Comparison of ENCODE assay signal across 13 cellular contexts in the genomic region with DNA sequence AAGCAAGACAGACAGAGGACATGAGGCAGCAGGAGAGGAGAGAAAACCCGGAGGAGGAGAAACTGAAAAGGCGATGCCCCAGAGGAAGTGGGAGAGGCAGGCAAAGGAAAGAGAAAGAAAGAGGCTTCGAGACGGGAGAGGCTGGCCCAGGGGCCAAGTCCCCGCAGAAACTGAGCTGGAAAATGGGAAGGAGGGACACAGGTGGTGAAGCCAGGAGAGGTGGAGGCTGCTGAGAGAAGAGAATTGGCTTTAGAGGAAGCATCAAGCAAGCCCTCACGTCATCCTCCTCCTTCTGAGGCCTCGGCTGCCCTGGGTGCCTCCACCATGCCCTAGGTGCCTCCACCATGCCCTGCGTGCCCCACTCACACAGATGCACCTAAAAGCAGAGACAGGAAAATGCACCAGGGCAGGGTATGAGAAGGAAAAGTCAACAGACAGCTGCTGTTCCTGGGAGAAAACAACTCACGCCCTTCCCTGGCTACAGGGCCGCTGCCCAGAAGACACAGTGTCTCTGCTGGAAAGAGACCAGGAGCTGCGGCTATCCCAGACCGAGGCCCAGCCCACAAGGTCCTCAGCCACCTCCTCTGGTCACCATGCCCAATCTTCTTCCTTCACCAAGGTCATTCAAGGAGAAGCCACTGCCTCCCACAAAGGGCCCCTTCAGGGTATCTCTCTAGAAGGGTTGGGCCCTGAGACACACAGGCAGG. TPM values are rescaled to one million over a fixed set of nuclear protein-coding genes. Genes with fewer than 3 reads are reported as not detected.
A peak's percentile ranks its signal among the peaks of the same experiment; 100 is the strongest.
DNase-seq lines count a peak whose midpoint lies in the region; ATAC-seq and TF ChIP-seq lines count a peak whose summit lies in the region.
"Had no signal": no experiment of that assay in that cellular context is flagged by ENCODE, and none has a peak within 500 bp of the region (broad histone marks: within the 10 kb centered on the region; RNA-seq: fewer than 3 reads in every experiment).

No MANE protein-coding gene starts in this region.

- H3K4me2 ChIP-seq in BLaER1 treated with 17β-estradiol and CSF1 and Interleukin-3, amounts not matched to agents 10 nM and 100 nM: peak overlapping the region; percentile 52 to 82 (median 64)
- H3K4me2 ChIP-seq: smooth muscle cell had no signal

- no peaks in the 10 kb centered on the region for H3K36me3 ChIP-seq in BLaER1 treated with 17β-estradiol and CSF1 and Interleukin-3, amounts not matched to agents 10 nM and 100 nM

- H3K27ac Mint-ChIP-seq in progenitor cell of endocrine pancreas: peak overlapping the region; percentile 26
- H3K27ac Mint-ChIP-seq in activated T-cell treated with anti-CD3 and anti-CD28 coated beads, Interleukin-2, amount 50 U/mL, for 72 hours: no peak overlapping the region
- H3K27ac Mint-ChIP-seq: activated naive CD4-positive, alpha-beta T cell treated with anti-CD3 and anti-CD28 coated beads for 36 hours had no signal

- H3K4me1 Mint-ChIP-seq in progenitor cell of endocrine pancreas (ENCODE audit: low read depth): peaks cover 4% of the 10 kb centered on the region
- peaks cover 5% of the 10 kb centered on the region for H3K4me1 Mint-ChIP-seq in activated T-cell treated with anti-CD3 and anti-CD28 coated beads, Interleukin-2, amount 50 U/mL, for 72 hours (ENCODE audit: low read depth)

- H3K9me3 Mint-ChIP-seq in progenitor cell of endocrine pancreas (ENCODE audit: low read depth): no peaks in the 10 kb centered on the region
- H3K9me3 Mint-ChIP-seq in activated T-cell treated with anti-CD3 and anti-CD28 coated beads, Interleukin-2, amount 50 U/mL, for 72 hours: no peaks in the 10 kb centered on the region
- H3K9me3 Mint-ChIP-seq: activated naive CD4-positive, alpha-beta T cell treated with anti-CD3 and anti-CD28 coated beads for 36 hours had no signal

- H3K27ac ChIP-seq in BLaER1 treated with 17β-estradiol and CSF1 and Interleukin-3, amounts not matched to agents 10 nM and 100 nM: no peak overlapping the region
- H3K27ac ChIP-seq in angular gyrus (ENCODE audit: low read depth, low read length): peak overlapping the region; percentile 70
- H3K27ac ChIP-seq in layer of hippocampus (ENCODE audit: low read depth, low read length): peak overlapping the region; percentile 58

- TF ChIP-seq CTCF in progenitor cell of endocrine pancreas (IDR thresholded peaks at IDR 0.05; ENCODE audit: unreplicated experiment): no peak

- no peaks in the 10 kb centered on the region for H4K20me1 ChIP-seq in BLaER1 treated with 17β-estradiol and CSF1 and Interleukin-3, amounts not matched to agents 10 nM and 100 nM

- no peak overlapping the region for H3K4me3 Mint-ChIP-seq in progenitor cell of endocrine pancreas (ENCODE audit: low read depth)
- no peak overlapping the region for H3K4me3 Mint-ChIP-seq in activated T-cell treated with anti-CD3 and anti-CD28 coated beads, Interleukin-2, amount 50 U/mL, for 72 hours
- H3K4me3 Mint-ChIP-seq: activated naive CD4-positive, alpha-beta T cell treated with anti-CD3 and anti-CD28 coated beads for 36 hours had no signal

- DNase-seq in progenitor cell of endocrine pancreas (ENCODE audit: low spot score, unreplicated experiment) (no peak), DMS153 (lab: John Stamatoyannopoulos, UW) (no peak), NCI-H345 (lab: John Stamatoyannopoulos, UW) (no peak)
- DNase-seq in effector CD8-positive, alpha-beta T cell (lab: John Stamatoyannopoulos, UW): no peak
- DNase-seq in activated T-cell treated with anti-CD3 and anti-CD28 coated beads, Interleukin-2, amount 50 U/mL, for 72 hours: no peak
- DNase-seq: activated naive CD4-positive, alpha-beta T cell treated with anti-CD3 and anti-CD28 coated beads for 36 hours; NCI-H446 treated with DMSO at 0.1 percent for 48 hours had no signal

- peaks cover 17 to 31% (median 25%) of the 10 kb centered on the region in 10 experiments; a peak in 19 of 20 replicates for H3K4me1 ChIP-seq in BLaER1 treated with 17β-estradiol and CSF1 and Interleukin-3, amounts not matched to agents 10 nM and 100 nM

- H3K36me3 Mint-ChIP-seq in progenitor cell of endocrine pancreas (ENCODE audit: insufficient read depth): peaks cover 1% of the 10 kb centered on the region
- H3K36me3 Mint-ChIP-seq in activated T-cell treated with anti-CD3 and anti-CD28 coated beads, Interleukin-2, amount 50 U/mL, for 72 hours (ENCODE audit: insufficient read depth in 2 of 2): no peaks in the 10 kb centered on the region

- no peaks in the 10 kb centered on the region; a peak in 1 of 22 replicates for H3K27me3 ChIP-seq in BLaER1 treated with 17β-estradiol and CSF1 and Interleukin-3, amounts not matched to agents 10 nM and 100 nM
- no peaks in the 10 kb centered on the region for H3K27me3 ChIP-seq in layer of hippocampus (ENCODE audit: control insufficient read depth, insufficient read depth, low read length)

- no peak overlapping the region for H3K4me3 ChIP-seq in BLaER1 treated with 17β-estradiol and CSF1 and Interleukin-3, amounts not matched to agents 10 nM and 100 nM
- H3K4me3 ChIP-seq: smooth muscle cell had no signal

- no peaks in the 10 kb centered on the region for H3K27me3 Mint-ChIP-seq in progenitor cell of endocrine pancreas
- peaks cover under 1% of the 10 kb centered on the region for H3K27me3 Mint-ChIP-seq in activated T-cell treated with anti-CD3 and anti-CD28 coated beads, Interleukin-2, amount 50 U/mL, for 72 hours (ENCODE audit: low read depth)

- no peak for ATAC-seq in activated T-cell treated with anti-CD3 and anti-CD28 coated beads, Interleukin-2, amount 50 U/mL, for 72 hours (replicated peaks in 1 of 2)
- ATAC-seq: Panc1 had no signal

- no peak overlapping the region; a peak in 1 of 22 replicates for H3K9ac ChIP-seq in BLaER1 treated with 17β-estradiol and CSF1 and Interleukin-3, amounts not matched to agents 10 nM and 100 nM

- 0 out of 22 replicates have a peak, but pooled peaks cover 0 to 4% (median 0%) of the 10 kb centered on the region in 11 experiments for H3K9me3 ChIP-seq in BLaER1 treated with 17β-estradiol and CSF1 and Interleukin-3, amounts not matched to agents 10 nM and 100 nM (replicated peaks in 1 of 11)

RNA-seq across cellular contexts. Expression of gene FXYD6, which starts 14.3 kb away (rescaled TPM):
- 26.1 and 28.5 TPM in 2 replicates for total RNA-seq in progenitor cell of endocrine pancreas
- total RNA-seq in activated T-cell treated with anti-CD3 and anti-CD28 coated beads, Interleukin-2, amount 50 U/mL, for 72 hours: under 1 TPM; 0.17 to 0.25 TPM
- total RNA-seq: activated naive CD4-positive, alpha-beta T cell treated with anti-CD3 and anti-CD28 coated beads for 36 hours; T-helper 2 cell treated with Interferon-gamma antibody and Interleukin-4, amounts not matched to agents 100 ng/mL and 5 ng/mL, for 36 hours had no signal

RNA-seq across cellular contexts. Expression of gene FXYD2, which starts 37.6 kb away (rescaled TPM):
- total RNA-seq in progenitor cell of endocrine pancreas: 7.4 and 7.7 TPM in 2 replicates
- total RNA-seq in activated T-cell treated with anti-CD3 and anti-CD28 coated beads, Interleukin-2, amount 50 U/mL, for 72 hours: 1 to 10 TPM; 2.4 to 3.7 TPM
- total RNA-seq: smooth muscle cell had no signal

Comparison
In these comparisons a context has a peak if more than half of its experiments do, and no peak if none do; other contexts are left out.
1. H3K27ac ChIP-seq: peak in angular gyrus (single experiment) and layer of hippocampus (single experiment); none in BLaER1 treated with 17β-estradiol and CSF1 and Interleukin-3, amounts not matched to agents 10 nM and 100 nM (0 of 11).
2. RNA of gene FXYD6, which starts 14.3 kb away (total RNA-seq): 26.1 to 28.5 TPM in progenitor cell of endocrine pancreas; 0.17 to 0.25 TPM in activated T-cell treated with anti-CD3 and anti-CD28 coated beads, Interleukin-2, amount 50 U/mL, for 72 hours; every median in the first group is over 10 times any median in the second.